In genomic region chr2:156155319-156155718, GRCh38 we compare ENCODE assay signal across 22 cellular contexts.
A peak's percentile ranks its signal among the peaks of the same experiment; 100 is the strongest.
DNase-seq lines count a peak whose midpoint lies in the region; ATAC-seq, FAIRE-seq and TF ChIP-seq lines count a peak whose summit lies in the region.
"Had no signal": no experiment of that assay in that cellular context is flagged by ENCODE, and none has a peak within 500 bp of the region (broad histone marks: within the 10 kb centered on the region; RNA-seq: fewer than 3 reads in every experiment).

No MANE protein-coding gene starts in this region.

- no peaks in the 10 kb centered on the region for H3K9me3 ChIP-seq in HUES64 (ENCODE audit: insufficient read depth, low read depth, low read length)
- H3K9me3 ChIP-seq in H1 (ENCODE audit: insufficient read depth in 2 of 2, low read depth in 1 of 2, low read length in 1 of 2) = no peaks in the 10 kb centered on the region
- H3K9me3 ChIP-seq in CD8-positive, alpha-beta memory T cell (ENCODE audit: low read length) = no peaks in the 10 kb centered on the region
- H3K9me3 ChIP-seq: BE2C, BLaER1, Caco-2 had no signal

- no peak overlapping the region for H4K91ac ChIP-seq in H1 (replicated peaks; ENCODE audit: insufficient read length, low read length)

- TF ChIP-seq POLR2A in H1 (IDR thresholded peaks at IDR 0.05; ENCODE audit: control extremely low read depth in 1 of 2, low read depth in 2 of 2, low read length in 2 of 2) = no peak

- H3K4me3 ChIP-seq in HUES64 (ENCODE audit: low read length) = no peak overlapping the region
- no peak overlapping the region for H3K4me3 ChIP-seq in H1 (ENCODE audit: extremely low read depth in 1 of 4, insufficient read depth in 2 of 4, low read depth in 3 of 4, low read length in 4 of 4)
- no peak overlapping the region for H3K4me3 ChIP-seq in CD8-positive, alpha-beta memory T cell (ENCODE audit: low read length)
- H3K4me3 ChIP-seq: BLaER1 had no signal

- no peaks in the 10 kb centered on the region for H4K20me1 ChIP-seq in H1 (replicated peaks in 1 of 2; ENCODE audit: control insufficient read depth in 1 of 2, insufficient read depth in 2 of 2, low read length in 2 of 2)
- H4K20me1 ChIP-seq: BLaER1 had no signal

- H4K5ac ChIP-seq in H1 (ENCODE audit: insufficient read length, low read depth, low read length) = no peak overlapping the region

- CTCF ChIA-PET in H1 (lab: Charles Lee; ENCODE audit: partially characterized antibody) = interaction anchor here (1.4 to 1.6 kb wide), 3 partner anchors 21 to 164 kb away, joined by 3 to 4 read pairs (median 3); no protein-coding TSS in a partner anchor
- CTCF ChIA-PET in CD8-positive, alpha-beta memory T cell (lab: Charles Lee) = no interaction called here

- H3K4me3 Mint-ChIP-seq in CD8-positive, alpha-beta memory T cell = no peak overlapping the region
- H3K4me3 Mint-ChIP-seq: CD14-positive monocyte; CD4-positive, alpha-beta memory T cell; CD4-positive, CD25-positive, alpha-beta regulatory T cell had no signal

- no peak overlapping the region for H2BK5ac ChIP-seq in H1 (ENCODE audit: low read depth, low read length)

- no peaks in the 10 kb centered on the region for H3K79me2 ChIP-seq in H1 (ENCODE audit: control insufficient read depth in 1 of 2, insufficient read depth in 2 of 2, low read length in 2 of 2)

- no peaks in the 10 kb centered on the region for H3K36me3 ChIP-seq in HUES64 (ENCODE audit: insufficient read depth, low read length)
- no peaks in the 10 kb centered on the region for H3K36me3 ChIP-seq in H1 (ENCODE audit: control insufficient read depth in 2 of 4, insufficient read depth in 4 of 4, low read length in 3 of 4)
- H3K36me3 ChIP-seq in CD8-positive, alpha-beta memory T cell (ENCODE audit: insufficient read depth, low read length) = no peaks in the 10 kb centered on the region
- H3K36me3 ChIP-seq: BE2C, BLaER1 had no signal

- H2BK120ac ChIP-seq in H1 (replicated peaks; ENCODE audit: low read depth, low read length) = no peak overlapping the region

- no peak overlapping the region for H3K23ac ChIP-seq in H1 (ENCODE audit: insufficient read length)

- no peaks in the 10 kb centered on the region for H3K4me1 Mint-ChIP-seq in CD8-positive, alpha-beta memory T cell
- H3K4me1 Mint-ChIP-seq: CD14-positive monocyte; CD4-positive, alpha-beta memory T cell; CD4-positive, CD25-positive, alpha-beta regulatory T cell had no signal

- H3K9ac ChIP-seq in HUES64 (ENCODE audit: low read depth, low read length) (no peak overlapping the region), H1 (replicated peaks in 1 of 4; ENCODE audit: extremely low read depth in 1 of 4, low read depth in 3 of 4, low read length in 3 of 4) (no peak overlapping the region)
- H3K9ac ChIP-seq: BLaER1 had no signal

- WGBS in HUES64 = 94% methylated on average over 3 of the region's 3 CpGs
- 86% methylated on average over 3 of the region's 3 CpGs; no CpG with 5 or more reads in 1 of the 2 experiments for WGBS in H1 (ENCODE audit: extremely low coverage in 1 of 2, insufficient coverage in 1 of 2, insufficient read length in 1 of 2, insufficient replicate concordance in 2 of 2, low coverage in 1 of 2, low lambda C conversion rate in 2 of 2, missing lambda C conversion rate in 1 of 2), 2 experiments

- no peak overlapping the region for H4K8ac ChIP-seq in H1 (ENCODE audit: extremely low read depth, insufficient read depth, low read length)

- no peaks in the 10 kb centered on the region for H3K36me3 Mint-ChIP-seq in CD8-positive, alpha-beta memory T cell
- H3K36me3 Mint-ChIP-seq: CD14-positive monocyte; CD4-positive, alpha-beta memory T cell; CD4-positive, CD25-positive, alpha-beta regulatory T cell had no signal

- no peak overlapping the region for H2AK5ac ChIP-seq in H1 (ENCODE audit: low read depth, low read length)

- DNase-seq in H1 (ENCODE audit: low read depth in 1 of 2, low spot score in 2 of 2) (no peak), NCI-H2107 (lab: John Stamatoyannopoulos, UW) (no peak)
- no peak for DNase-seq in CD8-positive, alpha-beta memory T cell
- DNase-seq: 8988T; ACHN; BE2C; C1 segment of cervical spinal cord; Caco-2; Calu3; CD4-positive, alpha-beta memory T cell; CD4-positive, CD25-positive, alpha-beta regulatory T cell; DMS79 treated with DMSO at 0.1 percent for 48 hours; GF-D8 had no signal

- no peak for TF ChIP-seq EP300 in H1 (IDR thresholded peaks at IDR 0.05; ENCODE audit: borderline replicate concordance in 1 of 2, low read depth in 2 of 2, low read length in 2 of 2)

- H3K27ac ChIP-seq in HUES64 (ENCODE audit: low read depth, low read length) (peak overlapping the region; percentile 11; the same call in 1 of the 2 replicates), H1 (ENCODE audit: low read depth, low read length) (no peak overlapping the region)
- H3K27ac ChIP-seq in CD8-positive, alpha-beta memory T cell (ENCODE audit: low read depth, low read length) = no peak overlapping the region
- H3K27ac ChIP-seq: BLaER1 had no signal

- H2AFZ ChIP-seq in H1 (ENCODE audit: low read length) = no peak overlapping the region

- ATAC-seq in GM19397 (IDR thresholded peaks at IDR 0.05; ENCODE audit: unreplicated experiment) = no peak

- no peak overlapping the region for H2BK15ac ChIP-seq in H1 (ENCODE audit: low read length)

- no peak overlapping the region for H3K4me2 ChIP-seq in H1 (ENCODE audit: insufficient read depth in 1 of 2, low read depth in 2 of 2, low read length in 2 of 2)
- H3K4me2 ChIP-seq: BLaER1 had no signal

- H3K27me3 Mint-ChIP-seq in CD8-positive, alpha-beta memory T cell = peaks cover 3 to 24% of the 10 kb centered on the region in 2 donors

- no peaks in the 10 kb centered on the region for H3K79me1 ChIP-seq in H1 (ENCODE audit: low read depth, low read length)

- H3K4ac ChIP-seq in H1 (replicated peaks; ENCODE audit: insufficient read length, low read depth, low read length) = no peak overlapping the region

- H3K4me1 ChIP-seq in HUES64 (ENCODE audit: insufficient read depth, low read length) = peaks cover 49% of the 10 kb centered on the region
- H3K4me1 ChIP-seq in H1 (replicated peaks in 1 of 4; ENCODE audit: control insufficient read depth in 3 of 4, insufficient read depth in 4 of 4, low read length in 3 of 4) = peaks cover 0 to 3% (median 3%) of the 10 kb centered on the region in 4 experiments; a peak in 4 of 7 replicates
- no peaks in the 10 kb centered on the region for H3K4me1 ChIP-seq in CD8-positive, alpha-beta memory T cell (ENCODE audit: insufficient read depth, low read length)
- H3K4me1 ChIP-seq: BE2C, BLaER1, Caco-2 had no signal

- H3K27ac Mint-ChIP-seq in CD8-positive, alpha-beta memory T cell = no peak overlapping the region
- H3K27ac Mint-ChIP-seq: CD14-positive monocyte; CD4-positive, alpha-beta memory T cell; CD4-positive, CD25-positive, alpha-beta regulatory T cell had no signal

- H2BK20ac ChIP-seq in H1 (ENCODE audit: low read length) = no peak overlapping the region

- H3K23me2 ChIP-seq in H1 (ENCODE audit: low read depth, low read length) = no peaks in the 10 kb centered on the region

- no peaks in the 10 kb centered on the region for H3K9me3 Mint-ChIP-seq in CD8-positive, alpha-beta memory T cell

- H3K56ac ChIP-seq in H1 (replicated peaks; ENCODE audit: insufficient read length, low read depth, low read length) = no peak overlapping the region

- H3K27me3 ChIP-seq in HUES64 (ENCODE audit: insufficient read depth, low read length) = no peaks in the 10 kb centered on the region
- no peaks in the 10 kb centered on the region for H3K27me3 ChIP-seq in H1 (replicated peaks in 1 of 4; ENCODE audit: control insufficient read depth in 3 of 4, extremely low read depth in 1 of 4, insufficient read depth in 3 of 4, low read length in 3 of 4)
- no peaks in the 10 kb centered on the region for H3K27me3 ChIP-seq in CD8-positive, alpha-beta memory T cell (ENCODE audit: insufficient read depth, low read length, poor library complexity, severe bottlenecking)
- H3K27me3 ChIP-seq: BE2C, BLaER1 had no signal

- H3K18ac ChIP-seq in H1 (ENCODE audit: extremely low read depth, low read length) = no peak overlapping the region

- no peak overlapping the region for H2BK12ac ChIP-seq in H1 (ENCODE audit: low read depth, low read length)

- TF ChIP-seq RAD21 in H1 (IDR thresholded peaks at IDR 0.05 in 1 of 2, conservative IDR thresholded peaks at IDR 0.05 in 1 of 2; ENCODE audit: low read depth in 2 of 2, low read length in 2 of 2) = no peak

- POLR2A ChIA-PET in H1 (lab: Charles Lee; ENCODE audit: partially characterized antibody) = interaction anchor here (1.8 kb wide), 1 partner anchor 10 kb away, joined by 7 read pairs; no protein-coding TSS in a partner anchor
- POLR2A ChIA-PET in CD8-positive, alpha-beta memory T cell (lab: Charles Lee) = no interaction called here

- TF ChIP-seq CTCF in H1 (IDR thresholded peaks at IDR 0.05; ENCODE audit: control extremely low read depth in 1 of 3, insufficient read depth in 1 of 3, low read depth in 1 of 3, low read length in 3 of 3) = no peak

- H3K14ac ChIP-seq in H1 (ENCODE audit: insufficient read length) = no peak overlapping the region

- FAIRE-seq in H1 (lab: Jason Lieb, UNC) = peak; percentile 48
- FAIRE-seq: A204.1, D721Med, G401.6, GM12891, GM19239 had no signal

TF ChIP-seq in H1, 55 proteins besides CTCF, POLR2A, EP300 and RAD21 (continues in another document):
- TF ChIP-seq USF2 (IDR thresholded peaks at IDR 0.05; ENCODE audit: low read length) (no peak), EZH2 (IDR thresholded peaks at IDR 0.05; ENCODE audit: low read depth, low read length, severe bottlenecking) (no peak), SIRT6 (IDR thresholded peaks at IDR 0.05; ENCODE audit: low read length) (no peak), SRF (IDR thresholded peaks at IDR 0.05; ENCODE audit: low read depth, low read length) (no peak), CHD1 (IDR thresholded peaks at IDR 0.05; ENCODE audit: low read depth, low read length) (no peak), BACH1 (IDR thresholded peaks at IDR 0.05; ENCODE audit: low read length) (no peak), YY1 (IDR thresholded peaks at IDR 0.05; ENCODE audit: low read depth, low read length) (no peak), GABPA (IDR thresholded peaks at IDR 0.05; ENCODE audit: borderline replicate concordance, insufficient read depth, low read length) (no peak), NANOG (IDR thresholded peaks at IDR 0.05; ENCODE audit: insufficient read depth, low read depth, low read length, poor library complexity, severe bottlenecking) (no peak), SP4 (IDR thresholded peaks at IDR 0.05; ENCODE audit: low read length) (no peak)
- TF ChIP-seq, protein P1, sequence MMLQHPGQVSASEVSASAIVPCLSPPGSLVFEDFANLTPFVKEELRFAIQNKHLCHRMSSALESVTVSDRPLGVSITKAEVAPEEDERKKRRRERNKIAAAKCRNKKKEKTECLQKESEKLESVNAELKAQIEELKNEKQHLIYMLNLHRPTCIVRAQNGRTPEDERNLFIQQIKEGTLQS (IDR thresholded peaks at IDR 0.05; ENCODE audit: insufficient read depth, low read depth, low read length) = no peak
